In genomic region chr2:148165975-148166374, GRCh38 we compare ENCODE assay signal across 15 cellular contexts.
DNase-seq lines count a peak whose midpoint lies in the region; ATAC-seq, FAIRE-seq and TF ChIP-seq lines count a peak whose summit lies in the region.
"Had no signal": no experiment of that assay in that cellular context is flagged by ENCODE, and none has a peak within 500 bp of the region (broad histone marks: within the 10 kb centered on the region; RNA-seq: fewer than 3 reads in every experiment).

No MANE protein-coding gene starts in this region.

- TF ChIP-seq EP300 in SK-N-SH (IDR thresholded peaks at IDR 0.05; ENCODE audit: borderline replicate concordance in 1 of 2, low read depth in 1 of 2, low read length in 1 of 2), result peak in 1 of 2 experiments; percentile 14; a peak in 1 of 4 replicates

- TF ChIP-seq CTCF in SK-N-SH (IDR thresholded peaks at IDR 0.05), result no peak

- H3K4me2 ChIP-seq in SK-N-SH, result no peak overlapping the region
- H3K4me2 ChIP-seq: BLaER1 treated with 17β-estradiol and CSF1 and Interleukin-3, amounts not matched to agents 10 nM and 100 nM; GM23338 had no signal

- no peaks in the 10 kb centered on the region for H3K9me2 ChIP-seq in SK-N-SH

- DNase-seq in SK-N-SH (no peak), RCC 7860 (ENCODE audit: low spot score) (no peak), iPS-NIHi7 (ENCODE audit: extremely low spot score) (no peak), GDM1 (lab: John Stamatoyannopoulos, UW) (no peak), H7 (no peak)
- DNase-seq: AML-193; CD4-positive, CD25-positive, alpha-beta regulatory T cell; DMS53; H9 had no signal

- no peak for TF ChIP-seq RAD21 in SK-N-SH (IDR thresholded peaks at IDR 0.05; ENCODE audit: low read length)

- no peak overlapping the region for H2AFZ ChIP-seq in SK-N-SH (ENCODE audit: low read depth)
- H2AFZ ChIP-seq: GM23338 had no signal

- no peaks in the 10 kb centered on the region for H3F3A ChIP-seq in SK-N-SH (replicated peaks; ENCODE audit: insufficient read depth)

- peak; percentile 18 for FAIRE-seq in RCC 7860 (lab: Jason Lieb, UNC)
- FAIRE-seq in islet of Langerhans (lab: Jason Lieb, UNC), result peak; percentile 81
- FAIRE-seq: GM12878 had no signal

- CTCF ChIA-PET in SK-N-SH (lab: Yijun Ruan, JAX), result interaction anchor here (0.5 kb wide), 1 partner anchor 143 kb away, joined by 3 read pairs; no protein-coding TSS in a partner anchor

- WGBS in SK-N-SH (ENCODE audit: low lambda C conversion rate), result 82% methylated on average over 1 of the region's 1 CpG

- POLR2A ChIA-PET in SK-N-SH (lab: Yijun Ruan, JAX), result no interaction called here

- H3K36me3 ChIP-seq in SK-N-SH (replicated peaks in 1 of 2; ENCODE audit: control insufficient read depth in 1 of 2, insufficient read depth in 2 of 2, low read length in 1 of 2), result no peaks in the 10 kb centered on the region
- no peaks in the 10 kb centered on the region for H3K36me3 ChIP-seq in H7 (replicated peaks; ENCODE audit: control insufficient read depth, insufficient read depth, low read length)

- H3K4me3 ChIP-seq in SK-N-SH (ENCODE audit: low read depth in 2 of 2, low read length in 1 of 2) (no peak overlapping the region), H7 (ENCODE audit: insufficient read depth, low read depth, low read length) (no peak overlapping the region)
- H3K4me3 ChIP-seq: BLaER1 treated with 17β-estradiol and CSF1 and Interleukin-3, amounts not matched to agents 10 nM and 100 nM; GM12878; GM23338 had no signal

- peaks cover 0 to 9% of the 10 kb centered on the region in 2 experiments; a peak in 3 of 4 replicates for H3K4me1 ChIP-seq in SK-N-SH (ENCODE audit: control insufficient read depth in 1 of 2, insufficient read depth in 2 of 2, low read depth in 1 of 2, low read length in 1 of 2)
- H3K4me1 ChIP-seq: BLaER1 treated with 17β-estradiol and CSF1 and Interleukin-3, amounts not matched to agents 10 nM and 100 nM had no signal

- no peaks in the 10 kb centered on the region for H4K20me1 ChIP-seq in SK-N-SH (ENCODE audit: insufficient read depth)

- no peaks in the 10 kb centered on the region for H3K9me3 ChIP-seq in SK-N-SH
- H3K9me3 ChIP-seq: BLaER1 treated with 17β-estradiol and CSF1 and Interleukin-3, amounts not matched to agents 10 nM and 100 nM had no signal

- no peaks in the 10 kb centered on the region for H3K79me2 ChIP-seq in SK-N-SH (ENCODE audit: insufficient read depth)

- no peaks in the 10 kb centered on the region for H3K27me3 ChIP-seq in SK-N-SH (ENCODE audit: insufficient read depth)
- H3K27me3 ChIP-seq in H7 (ENCODE audit: control insufficient read depth, insufficient read depth, low read length), result no peaks in the 10 kb centered on the region
- H3K27me3 ChIP-seq: BLaER1 treated with 17β-estradiol and CSF1 and Interleukin-3, amounts not matched to agents 10 nM and 100 nM had no signal

- no peak overlapping the region for H3K9ac ChIP-seq in SK-N-SH
- H3K9ac ChIP-seq: BLaER1 treated with 17β-estradiol and CSF1 and Interleukin-3, amounts not matched to agents 10 nM and 100 nM had no signal

- no peak overlapping the region; a peak in 1 of 4 replicates for H3K27ac ChIP-seq in SK-N-SH (ENCODE audit: low read depth in 2 of 2, low read length in 1 of 2)
- H3K27ac ChIP-seq: 22Rv1; BLaER1 treated with 17β-estradiol and CSF1 and Interleukin-3, amounts not matched to agents 10 nM and 100 nM had no signal

- peak; percentile 30; the same call in 1 of the 3 replicates for ATAC-seq in SK-N-SH treated with all-trans-retinoic acid at 6 μM for 48 hours
- ATAC-seq: GM12878, GM23338 had no signal

TF ChIP-seq in SK-N-SH treated with all-trans-retinoic acid at 6 μM for 48 hours, 23 proteins besides CTCF, POLR2A, EP300 and RAD21:
- no peak for TF ChIP-seq ZNF8 (CRISPR knock-in tag; IDR thresholded peaks at IDR 0.05)
- TF ChIP-seq TOX (CRISPR knock-in tag; IDR thresholded peaks at IDR 0.05; ENCODE audit: borderline replicate concordance), result no peak
- TF ChIP-seq ZNF565 (CRISPR knock-in tag; conservative IDR thresholded peaks at IDR 0.05; ENCODE audit: low read depth), result no peak
- TF ChIP-seq ISL1 (CRISPR knock-in tag; IDR thresholded peaks at IDR 0.05), result peak; percentile 59
- no peak for TF ChIP-seq ARNTL (CRISPR knock-in tag; IDR thresholded peaks at IDR 0.05; ENCODE audit: borderline replicate concordance, low read depth)
- no peak for TF ChIP-seq SNAI2 (CRISPR knock-in tag; IDR thresholded peaks at IDR 0.05)

TF ChIP-seq in SK-N-SH, 30 proteins besides CTCF, POLR2A, EP300 and RAD21:
- TF ChIP-seq RFX5 (IDR thresholded peaks at IDR 0.05; ENCODE audit: low read length) (no peak), USF2 (IDR thresholded peaks at IDR 0.05; ENCODE audit: borderline replicate concordance, low read depth, low read length) (no peak), EZH2phosphoT487 (IDR thresholded peaks at IDR 0.05; ENCODE audit: borderline replicate concordance, low read depth) (no peak), POLR2AphosphoS5 (IDR thresholded peaks at IDR 0.05; ENCODE audit: low read depth, low read length) (no peak), FOXJ3 (CRISPR knock-in tag; IDR thresholded peaks at IDR 0.05) (no peak)
- TF ChIP-seq, protein P1, sequence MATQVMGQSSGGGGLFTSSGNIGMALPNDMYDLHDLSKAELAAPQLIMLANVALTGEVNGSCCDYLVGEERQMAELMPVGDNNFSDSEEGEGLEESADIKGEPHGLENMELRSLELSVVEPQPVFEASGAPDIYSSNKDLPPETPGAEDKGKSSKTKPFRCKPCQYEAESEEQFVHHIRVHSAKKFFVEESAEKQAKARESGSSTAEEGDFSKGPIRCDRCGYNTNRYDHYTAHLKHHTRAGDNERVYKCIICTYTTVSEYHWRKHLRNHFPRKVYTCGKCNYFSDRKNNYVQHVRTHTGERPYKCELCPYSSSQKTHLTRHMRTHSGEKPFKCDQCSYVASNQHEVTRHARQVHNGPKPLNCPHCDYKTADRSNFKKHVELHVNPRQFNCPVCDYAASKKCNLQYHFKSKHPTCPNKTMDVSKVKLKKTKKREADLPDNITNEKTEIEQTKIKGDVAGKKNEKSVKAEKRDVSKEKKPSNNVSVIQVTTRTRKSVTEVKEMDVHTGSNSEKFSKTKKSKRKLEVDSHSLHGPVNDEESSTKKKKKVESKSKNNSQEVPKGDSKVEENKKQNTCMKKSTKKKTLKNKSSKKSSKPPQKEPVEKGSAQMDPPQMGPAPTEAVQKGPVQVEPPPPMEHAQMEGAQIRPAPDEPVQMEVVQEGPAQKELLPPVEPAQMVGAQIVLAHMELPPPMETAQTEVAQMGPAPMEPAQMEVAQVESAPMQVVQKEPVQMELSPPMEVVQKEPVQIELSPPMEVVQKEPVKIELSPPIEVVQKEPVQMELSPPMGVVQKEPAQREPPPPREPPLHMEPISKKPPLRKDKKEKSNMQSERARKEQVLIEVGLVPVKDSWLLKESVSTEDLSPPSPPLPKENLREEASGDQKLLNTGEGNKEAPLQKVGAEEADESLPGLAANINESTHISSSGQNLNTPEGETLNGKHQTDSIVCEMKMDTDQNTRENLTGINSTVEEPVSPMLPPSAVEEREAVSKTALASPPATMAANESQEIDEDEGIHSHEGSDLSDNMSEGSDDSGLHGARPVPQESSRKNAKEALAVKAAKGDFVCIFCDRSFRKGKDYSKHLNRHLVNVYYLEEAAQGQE (IDR thresholded peaks at IDR 0.05; ENCODE audit: low read depth, low read length), result no peak
